ENCODE assay signal across 8 cellular contexts in genomic region chr18:46333371-46334199, GRCh38.
DNase-seq lines count a peak whose midpoint lies in the region; ATAC-seq lines count a peak whose summit lies in the region.

No MANE protein-coding gene starts in this region.

- peak overlapping the region; percentile 76 to 98 (median 96) for H3K4me2 ChIP-seq in BLaER1 treated with 17β-estradiol and CSF1 and Interleukin-3, amounts not matched to agents 10 nM and 100 nM

- H3K9ac ChIP-seq in BLaER1 treated with 17β-estradiol and CSF1 and Interleukin-3, amounts not matched to agents 10 nM and 100 nM, result peak overlapping the region; percentile 79 to 97 (median 90)
- H3K9ac ChIP-seq in duodenal mucosa (ENCODE audit: low read depth in 1 of 2, low read length in 2 of 2), result no peak overlapping the region

- 0 out of 22 replicates have a peak, but pooled peaks cover 0 to 5% (median 0%) of the 10 kb centered on the region in 11 experiments for H3K27me3 ChIP-seq in BLaER1 treated with 17β-estradiol and CSF1 and Interleukin-3, amounts not matched to agents 10 nM and 100 nM
- no peaks in the 10 kb centered on the region for H3K27me3 ChIP-seq in SJCRH30
- peaks cover 30 to 40% of the 10 kb centered on the region in 2 donors for H3K27me3 ChIP-seq in duodenal mucosa (ENCODE audit: control insufficient read depth in 1 of 2, insufficient read depth in 2 of 2, low read length in 2 of 2)
- H3K27me3 ChIP-seq in thymus (ENCODE audit: control insufficient read depth, insufficient read depth), result no peaks in the 10 kb centered on the region

- DNase-seq in HK-2 (ENCODE audit: unreplicated experiment), result peak; percentile 39
- DNase-seq in SJCRH30, result peak; percentile 47 to 70
- no peak for DNase-seq in memory B cell (ENCODE audit: low spot score in 2 of 2)
- no peak for DNase-seq in NCI-H226

- peak; percentile 26 for ATAC-seq in memory B cell (ENCODE audit: low read depth)
- ATAC-seq in HG03280 (IDR thresholded peaks at IDR 0.05; ENCODE audit: unreplicated experiment), result no peak

- peak overlapping the region in 10 of 11 experiments; percentile 63 to 94 (median 89); a peak in 20 of 22 replicates for H3K27ac ChIP-seq in BLaER1 treated with 17β-estradiol and CSF1 and Interleukin-3, amounts not matched to agents 10 nM and 100 nM
- H3K27ac ChIP-seq in SJCRH30 (no peak overlapping the region), duodenal mucosa (ENCODE audit: low read depth, low read length) (no peak overlapping the region), thymus (ENCODE audit: low read depth) (no peak overlapping the region)

- H3K27ac Mint-ChIP-seq in memory B cell, result no peak overlapping the region

- peaks cover 0 to 17% (median 0%) of the 10 kb centered on the region in 11 experiments; a peak in 5 of 22 replicates for H4K20me1 ChIP-seq in BLaER1 treated with 17β-estradiol and CSF1 and Interleukin-3, amounts not matched to agents 10 nM and 100 nM

- 3% methylated on average over 96 of the region's 96 CpGs for WGBS in thymus

- peaks cover 32% of the 10 kb centered on the region for H3K27me3 Mint-ChIP-seq in memory B cell

- H3K9me3 ChIP-seq in BLaER1 treated with 17β-estradiol and CSF1 and Interleukin-3, amounts not matched to agents 10 nM and 100 nM (replicated peaks in 1 of 11), result no peaks in the 10 kb centered on the region
- H3K9me3 ChIP-seq in SJCRH30 (replicated peaks) (no peaks in the 10 kb centered on the region), duodenal mucosa (ENCODE audit: control insufficient read depth in 1 of 2, low read length in 2 of 2) (no peaks in the 10 kb centered on the region), thymus (ENCODE audit: control insufficient read depth) (no peaks in the 10 kb centered on the region)

- no peaks in the 10 kb centered on the region for H3K36me3 ChIP-seq in BLaER1 treated with 17β-estradiol and CSF1 and Interleukin-3, amounts not matched to agents 10 nM and 100 nM
- H3K36me3 ChIP-seq in SJCRH30 (no peaks in the 10 kb centered on the region), duodenal mucosa (ENCODE audit: control insufficient read depth in 1 of 2, insufficient read depth in 2 of 2, low read length in 2 of 2) (no peaks in the 10 kb centered on the region), thymus (ENCODE audit: control insufficient read depth, insufficient read depth) (no peaks in the 10 kb centered on the region)

- H3K4me1 Mint-ChIP-seq in memory B cell, result peaks cover 18% of the 10 kb centered on the region

- H3K4me1 ChIP-seq in BLaER1 treated with 17β-estradiol and CSF1 and Interleukin-3, amounts not matched to agents 10 nM and 100 nM, result peaks cover 44 to 58% (median 50%) of the 10 kb centered on the region in 10 experiments
- peaks cover 18% of the 10 kb centered on the region for H3K4me1 ChIP-seq in SJCRH30
- peaks cover 0 to 12% of the 10 kb centered on the region in 2 donors for H3K4me1 ChIP-seq in duodenal mucosa (ENCODE audit: control insufficient read depth in 1 of 2, insufficient read depth in 2 of 2, low read length in 2 of 2)
- H3K4me1 ChIP-seq in thymus (ENCODE audit: control insufficient read depth, insufficient read depth, low read length), result peaks cover 14% of the 10 kb centered on the region

- H3K4me3 ChIP-seq in BLaER1 treated with 17β-estradiol and CSF1 and Interleukin-3, amounts not matched to agents 10 nM and 100 nM, result peak overlapping the region; percentile 76 to 89 (median 86)
- H3K4me3 ChIP-seq in SJCRH30 (peak overlapping the region; percentile 83), duodenal mucosa (ENCODE audit: low read depth in 1 of 2, low read length in 2 of 2) (peak overlapping the region; percentile 38 to 54), thymus (ENCODE audit: low read length) (peak overlapping the region; percentile 70)

- H3K4me3 Mint-ChIP-seq in memory B cell, result peak overlapping the region; percentile 54

- no peaks in the 10 kb centered on the region for H3K9me3 Mint-ChIP-seq in memory B cell

- H3K36me3 Mint-ChIP-seq in memory B cell, result no peaks in the 10 kb centered on the region

Comparison
In these comparisons a context has a peak if more than half of its experiments do, and no peak if none do; other contexts are left out.
1. H3K27ac ChIP-seq: peak in BLaER1 treated with 17β-estradiol and CSF1 and Interleukin-3, amounts not matched to agents 10 nM and 100 nM (10 of 11); none in SJCRH30 (single experiment), duodenal mucosa (single experiment) and thymus (single experiment).
2. H3K9ac ChIP-seq: peak in BLaER1 treated with 17β-estradiol and CSF1 and Interleukin-3, amounts not matched to agents 10 nM and 100 nM (11 of 11); none in duodenal mucosa (0 of 2).
3. DNase-seq: peak in HK-2 (single experiment) and SJCRH30 (2 of 2); none in memory B cell (0 of 2) and NCI-H226 (single experiment).
4. Peak in every context shown above with its lines, with median percentiles within 50 percentile points of each other: H3K4me3 ChIP-seq.